In the genomic region with DNA sequence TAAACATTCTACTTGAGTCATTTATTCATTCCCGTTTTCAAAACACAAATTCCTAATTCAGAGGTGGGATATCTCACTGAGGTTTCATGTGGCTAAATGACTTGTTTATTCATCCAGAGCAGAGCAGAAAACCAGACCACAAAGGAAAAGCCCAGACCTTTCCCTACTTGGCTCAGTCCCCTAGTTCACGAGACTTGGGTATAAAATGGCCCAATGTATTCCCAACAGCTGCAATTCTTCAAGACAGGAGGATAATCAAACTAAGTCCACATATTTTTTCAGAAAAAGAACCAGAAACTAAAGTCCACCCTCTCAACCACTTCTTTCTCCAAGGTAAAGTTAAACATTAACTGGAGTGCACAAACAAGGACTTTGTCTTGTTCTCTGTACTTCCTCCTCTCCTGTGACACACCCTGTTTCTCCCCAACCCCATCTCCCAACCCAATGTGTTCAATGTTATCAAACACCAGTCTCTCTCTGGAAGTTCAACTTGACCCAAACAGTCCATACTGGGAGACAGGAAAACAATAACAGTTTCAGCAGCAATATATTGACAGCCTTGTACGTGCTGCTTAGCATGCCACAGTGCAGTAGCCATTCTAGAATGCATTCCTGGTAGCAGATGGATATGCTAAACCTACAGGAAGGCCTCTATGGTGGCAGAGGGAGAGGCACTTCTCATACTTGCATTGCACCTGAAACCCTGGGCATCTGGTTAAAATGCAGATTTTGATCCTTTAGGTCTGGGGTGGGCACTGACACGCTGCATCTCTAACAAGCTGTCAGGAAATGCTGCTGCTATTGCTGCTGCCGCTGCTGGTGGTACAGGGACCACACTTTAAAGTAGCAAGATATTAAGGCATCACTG, we compare ENCODE assay signal across 10 cellular contexts.
A peak's percentile ranks its signal among the peaks of the same experiment; 100 is the strongest.
DNase-seq lines count a peak whose midpoint lies in the region; ATAC-seq and TF ChIP-seq lines count a peak whose summit lies in the region.
"Had no signal": no experiment of that assay in that cellular context is flagged by ENCODE, and none has a peak within 500 bp of the region (broad histone marks: within the 10 kb centered on the region; RNA-seq: fewer than 3 reads in every experiment).

No MANE protein-coding gene starts in this region.

- H3K4me3 ChIP-seq in lower lobe of right lung = no peak overlapping the region

- no peak for TF ChIP-seq CTCF in GM13977 (IDR thresholded peaks at IDR 0.05; ENCODE audit: extremely low read depth, insufficient read depth, missing control alignments)
- TF ChIP-seq CTCF in lower lobe of right lung (IDR thresholded peaks at IDR 0.05) = no peak

- CTCF ChIA-PET in activated CD8-positive, alpha-beta T cell treated with anti-CD3 and anti-CD28 coated beads, Interleukin-2, amount 10 ng/mL, durations not matched to agents 7 days and 5 days (lab: Charles Lee) = no interaction called here

- H3K4me3 Mint-ChIP-seq in activated CD8-positive, alpha-beta T cell treated with anti-CD3 and anti-CD28 coated beads, Interleukin-2, amount 10 ng/mL, durations not matched to agents 7 days and 5 days = no peak overlapping the region
- H3K4me3 Mint-ChIP-seq: activated naive CD4-positive, alpha-beta T cell treated with anti-CD3 and anti-CD28 coated beads, Interleukin-2, amount 10 ng/mL, durations not matched to agents 7 days and 5 days; CD8-positive, alpha-beta memory T cell had no signal

- peaks cover 15% of the 10 kb centered on the region for H3K4me1 ChIP-seq in lower lobe of right lung

- H3K27me3 ChIP-seq in lower lobe of right lung (ENCODE audit: low read depth) = no peaks in the 10 kb centered on the region

- ATAC-seq in HG02571 (IDR thresholded peaks at IDR 0.05; ENCODE audit: unreplicated experiment) (peak; percentile 56), lower lobe of right lung (peak; percentile 77 to 81), HG03045 (IDR thresholded peaks at IDR 0.05; ENCODE audit: unreplicated experiment) (no peak)
- ATAC-seq in activated CD8-positive, alpha-beta T cell treated with anti-CD3 and anti-CD28 coated beads, Interleukin-2, amount 10 ng/mL, durations not matched to agents 7 days and 5 days = no peak

- H3K9me3 Mint-ChIP-seq in activated CD8-positive, alpha-beta T cell treated with anti-CD3 and anti-CD28 coated beads, Interleukin-2, amount 10 ng/mL, durations not matched to agents 7 days and 5 days (ENCODE audit: insufficient read depth) = no peaks in the 10 kb centered on the region

- no peaks in the 10 kb centered on the region for H3K36me3 ChIP-seq in lower lobe of right lung

- H3K27me3 Mint-ChIP-seq in activated CD8-positive, alpha-beta T cell treated with anti-CD3 and anti-CD28 coated beads, Interleukin-2, amount 10 ng/mL, durations not matched to agents 7 days and 5 days (ENCODE audit: low read depth) = peaks cover 9% of the 10 kb centered on the region

- H3K9me3 ChIP-seq in lower lobe of right lung = no peaks in the 10 kb centered on the region

- no peaks in the 10 kb centered on the region for H3K36me3 Mint-ChIP-seq in activated CD8-positive, alpha-beta T cell treated with anti-CD3 and anti-CD28 coated beads, Interleukin-2, amount 10 ng/mL, durations not matched to agents 7 days and 5 days (ENCODE audit: low read depth)
- H3K36me3 Mint-ChIP-seq: activated naive CD4-positive, alpha-beta T cell treated with anti-CD3 and anti-CD28 coated beads, Interleukin-2, amount 10 ng/mL, durations not matched to agents 7 days and 5 days; CD8-positive, alpha-beta memory T cell had no signal

- DNase-seq in GM13977 (ENCODE audit: low spot score) (peak; percentile 34), SK-MEL-5 (ENCODE audit: low read depth, low spot score) (peak; percentile 39), lower lobe of right lung (no peak), hepatic stellate cell (ENCODE audit: low spot score) (no peak), AG08395 (ENCODE audit: low spot score) (no peak)
- DNase-seq in activated CD8-positive, alpha-beta T cell treated with anti-CD3 and anti-CD28 coated beads, Interleukin-2, amount 10 ng/mL, durations not matched to agents 7 days and 5 days = no peak
- DNase-seq: activated naive CD4-positive, alpha-beta T cell treated with anti-CD3 and anti-CD28 coated beads, Interleukin-2, amount 10 ng/mL, durations not matched to agents 7 days and 5 days; CD8-positive, alpha-beta memory T cell had no signal

- no peak overlapping the region for H3K27ac Mint-ChIP-seq in activated CD8-positive, alpha-beta T cell treated with anti-CD3 and anti-CD28 coated beads, Interleukin-2, amount 10 ng/mL, durations not matched to agents 7 days and 5 days
- H3K27ac Mint-ChIP-seq: activated naive CD4-positive, alpha-beta T cell treated with anti-CD3 and anti-CD28 coated beads, Interleukin-2, amount 10 ng/mL, durations not matched to agents 7 days and 5 days; CD8-positive, alpha-beta memory T cell had no signal

- peak overlapping the region; percentile 37 for H3K27ac ChIP-seq in lower lobe of right lung

- POLR2A ChIA-PET in activated CD8-positive, alpha-beta T cell treated with anti-CD3 and anti-CD28 coated beads, Interleukin-2, amount 10 ng/mL, durations not matched to agents 7 days and 5 days (lab: Charles Lee) = no interaction called here

- in situ Hi-C loops in GM13977 (cut with MboI; ENCODE audit: low pct_unique_long_range_greater_than_20kb, low sequenced_read_pairs, unreplicated experiment) = no loop called here
- in situ Hi-C loops in SK-MEL-5 (cut with HindIII; ENCODE audit: low pct_unique_long_range_greater_than_20kb, low sequenced_read_pairs) = no loop called here

- intact Hi-C loops in lower lobe of right lung (cut with DNase I) = no loop called here

- H3K4me1 Mint-ChIP-seq in activated CD8-positive, alpha-beta T cell treated with anti-CD3 and anti-CD28 coated beads, Interleukin-2, amount 10 ng/mL, durations not matched to agents 7 days and 5 days (ENCODE audit: low read depth) = no peaks in the 10 kb centered on the region
- H3K4me1 Mint-ChIP-seq: activated naive CD4-positive, alpha-beta T cell treated with anti-CD3 and anti-CD28 coated beads, Interleukin-2, amount 10 ng/mL, durations not matched to agents 7 days and 5 days; CD8-positive, alpha-beta memory T cell had no signal

Comparison
In these comparisons a context has a peak if more than half of its experiments do, and no peak if none do; other contexts are left out.
1. DNase-seq: peak in GM13977 (single experiment) and SK-MEL-5 (single experiment); none in lower lobe of right lung (single experiment), activated CD8-positive, alpha-beta T cell treated with anti-CD3 and anti-CD28 coated beads, Interleukin-2, amount 10 ng/mL, durations not matched to agents 7 days and 5 days (single experiment), hepatic stellate cell (single experiment) and AG08395 (single experiment).
2. ATAC-seq: peak in HG02571 (single experiment) and lower lobe of right lung (2 of 2); none in activated CD8-positive, alpha-beta T cell treated with anti-CD3 and anti-CD28 coated beads, Interleukin-2, amount 10 ng/mL, durations not matched to agents 7 days and 5 days (single experiment) and HG03045 (single experiment).